Comparison of ENCODE assay signal across 14 cellular contexts in the genomic region with DNA sequence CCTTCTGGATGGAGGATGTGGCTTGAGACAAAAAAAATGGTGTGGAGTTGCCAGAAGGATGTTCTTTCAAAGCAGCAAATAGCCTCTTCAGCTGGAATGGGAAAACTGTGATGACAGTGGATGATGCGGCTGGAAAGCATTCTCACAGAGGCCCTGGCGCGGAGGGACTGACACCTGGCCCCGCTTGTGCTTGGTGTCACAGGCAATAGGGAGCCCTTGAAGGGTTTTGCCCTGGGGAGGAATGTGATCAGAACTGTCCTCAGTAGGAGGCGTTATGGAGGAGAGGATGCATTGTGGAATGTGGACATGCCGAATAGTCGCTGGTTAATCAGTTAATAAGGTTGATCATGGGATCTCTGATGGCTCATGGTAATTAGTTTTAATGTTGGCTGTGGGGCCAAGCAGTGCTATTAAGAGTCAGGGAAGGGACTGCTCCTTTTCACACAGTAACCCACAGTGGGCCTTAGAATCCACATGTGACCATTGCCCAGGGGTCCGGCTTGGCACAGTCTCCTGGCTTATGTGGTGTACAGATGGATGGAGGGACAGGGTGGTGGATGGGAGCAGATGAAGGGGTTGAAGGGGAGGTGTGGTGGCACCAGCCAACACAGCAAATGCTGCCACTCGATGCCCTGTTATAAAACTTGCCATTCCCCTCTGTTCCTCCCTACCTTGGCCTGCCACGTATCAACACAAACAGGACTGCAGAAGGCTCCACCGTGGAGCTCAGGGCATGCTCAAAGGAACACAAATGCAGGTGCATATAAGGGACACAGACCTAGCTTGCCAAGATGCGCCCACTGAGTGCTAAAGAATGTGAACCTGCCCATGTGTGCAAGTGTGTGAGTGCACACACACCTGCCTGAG.
"Had no signal": no experiment of that assay in that cellular context is flagged by ENCODE, and none has a peak within 500 bp of the region (broad histone marks: within the 10 kb centered on the region; RNA-seq: fewer than 3 reads in every experiment).

No MANE protein-coding gene starts in this region.

- H3K36me3 ChIP-seq: brain microvascular endothelial cell, esophagus muscularis mucosa, tibial artery had no signal

- H3K4me1 ChIP-seq: esophagus muscularis mucosa, parathyroid adenoma, tibial artery had no signal

- H3K79me2 ChIP-seq: parathyroid adenoma had no signal

- H2AFZ ChIP-seq: parathyroid adenoma had no signal

- H3K4me3 ChIP-seq: esophagus muscularis mucosa, tibial artery had no signal

- FAIRE-seq: islet of Langerhans, small intestine, TTC549 had no signal

- H3K27ac ChIP-seq: brain microvascular endothelial cell, esophagus muscularis mucosa, parathyroid adenoma, tibial artery had no signal

- DNase-seq: activated naive CD4-positive, alpha-beta T cell treated with anti-CD3 and anti-CD28 coated beads for 36 hours; amniotic stem cell; brain microvascular endothelial cell; mesendoderm; retina; SIG-M5; small intestine; T-helper 17 cell had no signal

- ATAC-seq: stimulated activated effector memory CD8-positive, alpha-beta T cell treated with anti-CD3 and anti-CD28 coated beads, Interleukin-12 subunit alpha, Interleukin-12 subunit beta, amount 100 ng/mL, for 72 hours; T-helper 17 cell had no signal

- H3K9ac ChIP-seq: parathyroid adenoma had no signal

- H3K9me3 ChIP-seq: esophagus muscularis mucosa, tibial artery had no signal
